Comparison of ENCODE assay signal across 12 cellular contexts in genomic region chr5:153523831-153524230, GRCh38. TPM values are rescaled to one million over a fixed set of nuclear protein-coding genes. Genes with fewer than 3 reads are reported as not detected.
DNase-seq lines count a peak whose midpoint lies in the region; TF ChIP-seq lines count a peak whose summit lies in the region.
"Had no signal": no experiment of that assay in that cellular context is flagged by ENCODE, and none has a peak within 500 bp of the region (broad histone marks: within the 10 kb centered on the region; RNA-seq: fewer than 3 reads in every experiment).

No MANE protein-coding gene starts in this region.

- H3K4me1 ChIP-seq in right atrium auricular region (peaks cover 0 to 10% of the 10 kb centered on the region in 2 donors), tibial nerve (peaks cover 0 to 58% (median 8%) of the 10 kb centered on the region in 4 donors), OCI-LY7 (ENCODE audit: insufficient read depth, low read length, poor library complexity, severe bottlenecking) (no peaks in the 10 kb centered on the region)
- H3K4me1 ChIP-seq: upper lobe of right lung had no signal

- no peaks in the 10 kb centered on the region for H3K36me3 ChIP-seq in right atrium auricular region
- H3K36me3 ChIP-seq in tibial nerve = no peaks in the 10 kb centered on the region
- H3K36me3 ChIP-seq in OCI-LY7 (ENCODE audit: insufficient read depth, low read length) = no peaks in the 10 kb centered on the region
- H3K36me3 ChIP-seq: neural progenitor cell, upper lobe of right lung had no signal

- no peaks in the 10 kb centered on the region for H4K20me1 ChIP-seq in OCI-LY7 (ENCODE audit: insufficient read depth, low read length)

- H3K4me3 ChIP-seq in right atrium auricular region (no peak overlapping the region), tibial nerve (no peak overlapping the region), OCI-LY7 (ENCODE audit: low read depth, low read length, poor library complexity, severe bottlenecking) (no peak overlapping the region)
- H3K4me3 ChIP-seq: neural progenitor cell, upper lobe of right lung had no signal

- H3K27ac ChIP-seq in caudate nucleus (ENCODE audit: low read depth, low read length) (peak overlapping the region; percentile 46), right atrium auricular region (no peak overlapping the region), tibial nerve (peak overlapping the region in 1 of 4 donors; percentile 28), OCI-LY7 (ENCODE audit: low read depth, low read length, poor library complexity, severe bottlenecking) (no peak overlapping the region)
- H3K27ac ChIP-seq: neural progenitor cell, upper lobe of right lung had no signal

- no peaks in the 10 kb centered on the region for H3K27me3 ChIP-seq in right atrium auricular region
- no peaks in the 10 kb centered on the region for H3K27me3 ChIP-seq in tibial nerve
- H3K27me3 ChIP-seq: neural progenitor cell, upper lobe of right lung had no signal

- no peaks in the 10 kb centered on the region for H3K79me2 ChIP-seq in OCI-LY7 (ENCODE audit: insufficient read depth, low read depth, low read length)

- intact Hi-C loops in OCI-LY7 (cut with micrococcal nuclease; ENCODE audit: unreplicated experiment) = no loop called here

- POLR2A ChIA-PET in OCI-LY7 (lab: Charles Lee) = interaction anchor here (0.6 to 1.6 kb wide), 3 partner anchors 8 to 21 kb away, joined by 3 to 4 read pairs (median 3); no protein-coding TSS in a partner anchor

- DNase-seq in NCI-H82 (lab: John Stamatoyannopoulos, UW) = peak; percentile 57
- DNase-seq in NCI-H82 treated with DMSO at 0.1 percent for 48 hours (lab: John Stamatoyannopoulos, UW; ENCODE audit: unreplicated experiment) = no peak
- peak in 4 of 61 donors; percentile 5 to 13 (median 10) for DNase-seq in caudate nucleus (lab: John Stamatoyannopoulos, UW)
- DNase-seq in right atrium auricular region (ENCODE audit: low spot score) = peak; percentile 64
- DNase-seq in tibial nerve (ENCODE audit: low spot score in 2 of 2) = peak; percentile 27 to 39
- DNase-seq in activated T-cell treated with anti-CD3 and anti-CD28 coated beads for 4 hours = no peak
- no peak for DNase-seq in activated CD4-positive, CD25-positive, alpha-beta regulatory T cell (lab: John Stamatoyannopoulos, UW)
- DNase-seq in OCI-LY7 (ENCODE audit: low spot score) = no peak
- DNase-seq: MM.1S, T-helper 17 cell, upper lobe of right lung had no signal

- CTCF ChIA-PET in OCI-LY7 (lab: Charles Lee; ENCODE audit: unreplicated experiment) = no interaction called here

- no peak for TF ChIP-seq CTCF in right atrium auricular region (IDR thresholded peaks at IDR 0.05)
- no peak for TF ChIP-seq CTCF in tibial nerve (IDR thresholded peaks at IDR 0.05)
- TF ChIP-seq CTCF in OCI-LY7 (conservative IDR thresholded peaks at IDR 0.05; ENCODE audit: low read length) = no peak

- no peak overlapping the region for H2AFZ ChIP-seq in OCI-LY7 (ENCODE audit: low read length)
- H2AFZ ChIP-seq: neural progenitor cell had no signal

- peak in 1 of 2 donors; percentile 19 for TF ChIP-seq EP300 in tibial nerve (IDR thresholded peaks at IDR 0.05)

- TF ChIP-seq POLR2A in tibial nerve (IDR thresholded peaks at IDR 0.05) = no peak

- H3K9me3 ChIP-seq in right atrium auricular region = no peaks in the 10 kb centered on the region
- no peaks in the 10 kb centered on the region for H3K9me3 ChIP-seq in tibial nerve
- no peaks in the 10 kb centered on the region for H3K9me3 ChIP-seq in OCI-LY7 (ENCODE audit: low read length)
- H3K9me3 ChIP-seq: upper lobe of right lung had no signal

- no peak overlapping the region for H3K4me2 ChIP-seq in OCI-LY7 (ENCODE audit: low read length)
- H3K4me2 ChIP-seq: neural progenitor cell had no signal

- no peaks in the 10 kb centered on the region for H3K9me2 ChIP-seq in OCI-LY7 (ENCODE audit: insufficient read depth, low read length)

- no TSS peak for BruUV-seq in OCI-LY7 (replicated peaks; lab: Mats Ljungman, UMichigan)

- 32 to 34% methylated on average over 5 of the region's 5 CpGs for WGBS in tibial nerve, 2 donors

RNA-seq across cellular contexts. Expression of gene GRIA1, which starts 33.4 kb away (rescaled TPM):
- total RNA-seq in right atrium auricular region (1 to 10 TPM in 1 of 2 donors, under 1 TPM in 1; 0.12 to 1.2 TPM), tibial nerve (1 to 10 TPM; 1.2 to 2.1 (median 1.5) TPM), OCI-LY7 (2022) (not detected in 2 replicates)
- total RNA-seq in OCI-LY7 (2014; rRNA removed; shearing (Covaris generic)) = not detected in 2 replicates
- total RNA-seq: T-helper 17 cell had no signal

Comparison
In these comparisons a context has a peak if more than half of its experiments do, and no peak if none do; other contexts are left out.
1. DNase-seq: peak in NCI-H82 (single experiment), right atrium auricular region (single experiment) and tibial nerve (2 of 2); none in NCI-H82 treated with DMSO at 0.1 percent for 48 hours (single experiment), activated T-cell treated with anti-CD3 and anti-CD28 coated beads for 4 hours (single experiment), activated CD4-positive, CD25-positive, alpha-beta regulatory T cell (0 of 4) and OCI-LY7 (single experiment).